ENCODE assay signal across 1 cellular context in genomic region chr3:48789665-48790064, GRCh38.
A peak's percentile ranks its signal among the peaks of the same experiment; 100 is the strongest.
TF ChIP-seq lines count a peak whose summit lies in the region.

No MANE protein-coding gene starts in this region.

TF ChIP-seq in K562, 482 proteins besides CTCF, POLR2A, EP300 and RAD21 (continued from another document):
- TF ChIP-seq NR0B1 (IDR thresholded peaks at IDR 0.05; ENCODE audit: partially characterized antibody) = no peak
- TF ChIP-seq RBM17 (IDR thresholded peaks at IDR 0.05; ENCODE audit: borderline replicate concordance, low read depth, low read length) = no peak
- TF ChIP-seq PRPF4 (IDR thresholded peaks at IDR 0.05; ENCODE audit: insufficient read depth, low read depth, low read length, poor library complexity, severe bottlenecking) = no peak
- no peak for TF ChIP-seq ZNF75A (CRISPR knock-in tag; IDR thresholded peaks at IDR 0.05)
- no peak for TF ChIP-seq E4F1 (CRISPR knock-in tag; IDR thresholded peaks at IDR 0.05; ENCODE audit: borderline replicate concordance)
- TF ChIP-seq C11orf30 (IDR thresholded peaks at IDR 0.05; ENCODE audit: low read depth) = peak; percentile 78
- no peak for TF ChIP-seq ELK3 (CRISPR knock-in tag; IDR thresholded peaks at IDR 0.05)
- TF ChIP-seq ZNF696 (CRISPR knock-in tag; conservative IDR thresholded peaks at IDR 0.05) = no peak
- TF ChIP-seq MYC (IDR thresholded peaks at IDR 0.05; ENCODE audit: low read depth, low read length) = no peak
- TF ChIP-seq MYC (CRISPR knock-in tag; IDR thresholded peaks at IDR 0.05; ENCODE audit: borderline replicate concordance, low read depth) = no peak
